Comparison of ENCODE assay signal across 11 cellular contexts in the genomic region with DNA sequence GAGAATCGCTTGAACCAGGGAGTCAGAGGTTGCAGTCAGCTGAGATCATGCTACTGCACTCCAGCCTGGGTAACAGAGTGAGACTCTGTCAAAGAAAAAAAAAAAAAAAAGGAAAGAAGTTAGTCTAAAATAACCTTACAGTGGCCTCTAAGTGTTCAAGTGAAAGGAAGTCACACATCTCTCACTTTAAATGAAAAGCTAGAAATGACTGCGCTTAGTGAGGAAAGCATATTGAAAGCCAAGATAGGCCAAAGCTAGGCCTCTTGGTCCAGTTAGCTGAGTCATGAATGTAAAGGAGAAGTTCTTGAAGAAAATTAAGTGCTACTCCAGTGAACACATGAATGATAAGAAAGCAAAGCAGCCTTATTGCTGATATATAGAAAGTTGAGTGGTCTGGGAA. TPM values are rescaled to one million over a fixed set of nuclear protein-coding genes. Genes with fewer than 3 reads are reported as not detected.
DNase-seq lines count a peak whose midpoint lies in the region; ATAC-seq and TF ChIP-seq lines count a peak whose summit lies in the region.
"Had no signal": no experiment of that assay in that cellular context is flagged by ENCODE, and none has a peak within 500 bp of the region (broad histone marks: within the 10 kb centered on the region; RNA-seq: fewer than 3 reads in every experiment).

No MANE protein-coding gene starts in this region.

- H3K27me3 Mint-ChIP-seq in effector memory CD8-positive, alpha-beta T cell = no peaks in the 10 kb centered on the region

- H3K9me3 ChIP-seq in upper lobe of left lung = no peaks in the 10 kb centered on the region
- H3K9me3 ChIP-seq: SK-N-SH had no signal

- H3K36me3 ChIP-seq in upper lobe of left lung = peaks cover 0 to 3% (median 0%) of the 10 kb centered on the region in 4 donors

- H3K27ac ChIP-seq in upper lobe of left lung = no peak overlapping the region

- ATAC-seq in GM18861 (IDR thresholded peaks at IDR 0.05; ENCODE audit: unreplicated experiment) (peak; percentile 91), GM21526 (IDR thresholded peaks at IDR 0.05; ENCODE audit: low FRiP score, unreplicated experiment) (peak; percentile 87), HG03196 (IDR thresholded peaks at IDR 0.05; ENCODE audit: unreplicated experiment) (peak; percentile 82), upper lobe of left lung (ENCODE audit: low FRiP score in 2 of 2) (no peak)
- ATAC-seq in effector memory CD8-positive, alpha-beta T cell (replicated peaks) = peak; percentile 67

- H3K36me3 Mint-ChIP-seq in effector memory CD8-positive, alpha-beta T cell (ENCODE audit: insufficient read depth) = no peaks in the 10 kb centered on the region

- H3K9me3 Mint-ChIP-seq in effector memory CD8-positive, alpha-beta T cell = no peaks in the 10 kb centered on the region

- peak overlapping the region; percentile 26 to 62 for H3K27ac Mint-ChIP-seq in effector memory CD8-positive, alpha-beta T cell

- no peak overlapping the region for H3K4me3 ChIP-seq in upper lobe of left lung

- 65 to 71% methylated on average over 2 of the region's 2 CpGs for WGBS in upper lobe of left lung, 2 donors

- no peaks in the 10 kb centered on the region for H3K27me3 ChIP-seq in upper lobe of left lung

- TF ChIP-seq POLR2A in upper lobe of left lung (IDR thresholded peaks at IDR 0.05) = no peak

- H3K4me3 Mint-ChIP-seq in effector memory CD8-positive, alpha-beta T cell = no peak overlapping the region

- DNase-seq in effector memory CD8-positive, alpha-beta T cell = no peak
- DNase-seq in germinal center (ENCODE audit: low spot score) (no peak), HCEC 1CT (no peak), GM19238 (ENCODE audit: insufficient read length, low spot score) (no peak), upper lobe of left lung (no peak)
- DNase-seq: DMS79, NCI-H1436 treated with DMSO at 0.1 percent for 48 hours, SK-N-SH had no signal

- H3K4me1 ChIP-seq in upper lobe of left lung = peaks cover 0 to 11% (median 4%) of the 10 kb centered on the region in 4 donors

- H3K4me1 Mint-ChIP-seq in effector memory CD8-positive, alpha-beta T cell (ENCODE audit: low read depth in 2 of 2) = peaks cover 8% of the 10 kb centered on the region in 2 donors

- no peak for TF ChIP-seq CTCF in upper lobe of left lung (IDR thresholded peaks at IDR 0.05)

- TF ChIP-seq EP300 in upper lobe of left lung (IDR thresholded peaks at IDR 0.05) = no peak

RNA-seq across cellular contexts. Expression of gene ITGA1, which starts 38.1 kb away (rescaled TPM):
- 100 to 1,000 TPM in 1 of 6 donors, 10 to 100 TPM in 5; 19.9 to 134 (median 60.8) TPM for total RNA-seq in upper lobe of left lung

RNA-seq across cellular contexts. Expression of gene PELO, which starts 38.1 kb away (rescaled TPM):
- total RNA-seq in upper lobe of left lung = 10 to 100 TPM; 15.0 to 42.3 (median 28.7) TPM

Comparison
In these comparisons a context has a peak if more than half of its experiments do, and no peak if none do; other contexts are left out.
1. ATAC-seq: peak in GM18861 (single experiment), GM21526 (single experiment), HG03196 (single experiment) and effector memory CD8-positive, alpha-beta T cell (single experiment); none in upper lobe of left lung (0 of 2).